Comparison of ENCODE assay signal across 17 cellular contexts in genomic region chr3:102090646-102091045, GRCh38.
A peak's percentile ranks its signal among the peaks of the same experiment; 100 is the strongest.
DNase-seq lines count a peak whose midpoint lies in the region; ATAC-seq, FAIRE-seq and TF ChIP-seq lines count a peak whose summit lies in the region.
"Had no signal": no experiment of that assay in that cellular context is flagged by ENCODE, and none has a peak within 500 bp of the region (broad histone marks: within the 10 kb centered on the region; RNA-seq: fewer than 3 reads in every experiment).

No MANE protein-coding gene starts in this region.

- WGBS in A549 (ENCODE audit: missing lambda C conversion rate), result 37% methylated on average over 5 of the region's 5 CpGs

- H3K27me3 ChIP-seq in Loucy (ENCODE audit: insufficient read depth, low read length, poor library complexity, severe bottlenecking), result no peaks in the 10 kb centered on the region
- no peaks in the 10 kb centered on the region for H3K27me3 ChIP-seq in colonic mucosa
- H3K27me3 ChIP-seq: adrenal gland, BLaER1, dorsolateral prefrontal cortex, upper lobe of right lung had no signal

- no peaks in the 10 kb centered on the region for H4K20me1 ChIP-seq in Loucy (ENCODE audit: insufficient read depth, low read length, poor library complexity, severe bottlenecking)
- H4K20me1 ChIP-seq: BLaER1 had no signal

- peaks cover 32% of the 10 kb centered on the region for H3K4me1 ChIP-seq in A549
- peaks cover 58% of the 10 kb centered on the region for H3K4me1 ChIP-seq in Loucy (ENCODE audit: insufficient read depth, low read length, poor library complexity, severe bottlenecking)
- H3K4me1 ChIP-seq in colonic mucosa, result no peaks in the 10 kb centered on the region
- H3K4me1 ChIP-seq: adrenal gland, BLaER1, upper lobe of right lung had no signal

- TF ChIP-seq POLR2A in A549 (IDR thresholded peaks at IDR 0.05; ENCODE audit: low read length), result no peak

- peaks cover 15% of the 10 kb centered on the region; the same call in 1 of the 2 replicates for H3F3A ChIP-seq in Loucy (ENCODE audit: low read depth)

- no peaks in the 10 kb centered on the region for H3K9me2 ChIP-seq in Loucy (replicated peaks; ENCODE audit: low read depth, low read length)

- no peak for TF ChIP-seq EP300 in A549 (IDR thresholded peaks at IDR 0.05)

- ATAC-seq in A549, result peak; percentile 51 to 77; a peak in 5 of 6 replicates
- no peak for ATAC-seq in HG03521 (IDR thresholded peaks at IDR 0.05; ENCODE audit: unreplicated experiment)
- ATAC-seq: upper lobe of right lung had no signal

- POLR2A ChIA-PET in A549 (lab: Yijun Ruan, JAX), result interaction anchor here (0.8 to 2.0 kb wide), 3 partner anchors 89 to 241 kb away, joined by 6 to 12 read pairs (median 7); partner anchors contain the start of gene NFKBIZ

- H3K4me2 ChIP-seq in A549, result peak overlapping the region; percentile 65
- H3K4me2 ChIP-seq in Loucy (ENCODE audit: low read depth, low read length, poor library complexity, severe bottlenecking), result peak overlapping the region; percentile 47
- H3K4me2 ChIP-seq: BLaER1 had no signal

- DNase-seq in A549 (ENCODE audit: low read depth in 1 of 2, low spot score in 1 of 2) (peak in 1 of 2 experiments; percentile 55), colonic mucosa (no peak), myocyte (ENCODE audit: low read depth) (peak; percentile 71), DMS153 (lab: John Stamatoyannopoulos, UW) (no peak), occipital lobe (lab: John Stamatoyannopoulos, UW) (no peak), NCI-H2081 treated with DMSO at 0.1 percent for 48 hours (lab: John Stamatoyannopoulos, UW) (no peak)
- DNase-seq: adrenal gland; dorsolateral prefrontal cortex; NCI-H524 treated with DMSO at 0.1 percent for 48 hours; nucleus accumbens; RPMI8226; stimulated activated CD8-positive, alpha-beta memory T cell treated with anti-CD3 and anti-CD28 coated beads, Interleukin-4, amount 100 ng/mL, for 48 hours; upper lobe of right lung had no signal

- H3K9me3 ChIP-seq in A549 (no peaks in the 10 kb centered on the region), Loucy (ENCODE audit: insufficient read depth, low read depth, low read length) (no peaks in the 10 kb centered on the region), colonic mucosa (no peaks in the 10 kb centered on the region)
- H3K9me3 ChIP-seq: adrenal gland, BLaER1, upper lobe of right lung had no signal

- TF ChIP-seq CTCF in A549 (IDR thresholded peaks at IDR 0.05) (no peak), Loucy (conservative IDR thresholded peaks at IDR 0.05; ENCODE audit: low read length) (no peak), colonic mucosa (IDR thresholded peaks at IDR 0.05) (no peak)

- H3K27ac ChIP-seq in A549, result peak overlapping the region; percentile 82 to 86
- H3K27ac ChIP-seq in colonic mucosa, result peak overlapping the region; percentile 58
- H3K27ac ChIP-seq: adrenal gland, BLaER1, dorsolateral prefrontal cortex, upper lobe of right lung had no signal

- no peak for TF ChIP-seq RAD21 in A549 (conservative IDR thresholded peaks at IDR 0.05 in 1 of 2, IDR thresholded peaks at IDR 0.05 in 1 of 2)

- H3K36me3 ChIP-seq in Loucy (ENCODE audit: insufficient read depth, low read length), result no peaks in the 10 kb centered on the region
- no peaks in the 10 kb centered on the region for H3K36me3 ChIP-seq in colonic mucosa
- H3K36me3 ChIP-seq: adrenal gland, BLaER1, upper lobe of right lung had no signal

- CTCF ChIA-PET in A549 (lab: Yijun Ruan, JAX), result interaction anchor here (1.2 to 2.8 kb wide), 4 partner anchors 132 to 277 kb away, joined by 3 to 9 read pairs (median 4); no protein-coding TSS in a partner anchor

- intact Hi-C loops in colonic mucosa (cut with DNase I), result no loop called here

- H3K4me3 ChIP-seq in A549 (no peak overlapping the region), Loucy (ENCODE audit: low read length, poor library complexity, severe bottlenecking) (peak overlapping the region; percentile 1), colonic mucosa (no peak overlapping the region)
- H3K4me3 ChIP-seq: adrenal gland, BLaER1, dorsolateral prefrontal cortex, upper lobe of right lung had no signal

- FAIRE-seq in A549 (lab: Jason Lieb, UNC), result peak; percentile 7
- FAIRE-seq: frontal cortex had no signal

- H3K79me2 ChIP-seq in Loucy (ENCODE audit: insufficient read depth, low read length), result no peaks in the 10 kb centered on the region

- peak overlapping the region; percentile 6 for H3K9ac ChIP-seq in Loucy (ENCODE audit: low read depth, low read length, poor library complexity, severe bottlenecking)
- H3K9ac ChIP-seq in colonic mucosa (ENCODE audit: low read depth in 2 of 2, low read length in 2 of 2), result no peak overlapping the region
- H3K9ac ChIP-seq: BLaER1 had no signal

- no peak overlapping the region for H2AFZ ChIP-seq in Loucy (ENCODE audit: low read length)

TF ChIP-seq in A549, 52 proteins besides CTCF, POLR2A, EP300 and RAD21:
- TF ChIP-seq ELK1 (IDR thresholded peaks at IDR 0.05; ENCODE audit: low read depth, low read length) (no peak), JUNB (IDR thresholded peaks at IDR 0.05) (no peak), FOSL2 (IDR thresholded peaks at IDR 0.05) (no peak), FOSL2 (CRISPR knock-in tag; IDR thresholded peaks at IDR 0.05) (peak; percentile 55)
